Comparison of ENCODE assay signal across 25 cellular contexts in genomic region chr18:44047585-44047984, GRCh38.
"Had no signal": no experiment of that assay in that cellular context is flagged by ENCODE, and none has a peak within 500 bp of the region (broad histone marks: within the 10 kb centered on the region; RNA-seq: fewer than 3 reads in every experiment).

No MANE protein-coding gene starts in this region.

- H3K27ac ChIP-seq: KMS-11, Peyer's patch, SJSA1 had no signal

- H3K9me3 ChIP-seq: Peyer's patch, SJSA1 had no signal

- H3K4me3 ChIP-seq: Peyer's patch, SJSA1 had no signal

- ATAC-seq: activated CD8-positive, alpha-beta T cell treated with anti-CD3 and anti-CD28 coated beads, Interleukin-2, amount 10 ng/mL, durations not matched to agents 7 days and 5 days had no signal

- H3K9ac ChIP-seq: KMS-11 had no signal

- H3K4me1 ChIP-seq: Peyer's patch, SJSA1 had no signal

- H3K36me3 ChIP-seq: Peyer's patch, SJSA1 had no signal

- H3K27me3 ChIP-seq: Peyer's patch, SJSA1 had no signal

- DNase-seq: activated CD4-positive, alpha-beta T cell treated with anti-CD3 and anti-CD28 coated beads, Interleukin-2, amount 10 ng/mL, durations not matched to agents 24 days and 14 days; activated CD4-positive, alpha-beta T cell treated with anti-CD3 and anti-CD28 coated beads, Interleukin-2, amount 50 U/mL, for 48 hours; activated CD8-positive, alpha-beta T cell treated with anti-CD3 and anti-CD28 coated beads, Interleukin-2, amount 10 ng/mL, durations not matched to agents 7 days and 5 days; activated gamma-delta T cell; activated naive CD4-positive, alpha-beta T cell treated with Interleukin-2 at 50 U/mL for 16 hours; activated naive CD8-positive, alpha-beta T cell treated with anti-CD3 and anti-CD28 coated beads, Interleukin-2, amount 10 ng/mL, durations not matched to agents 7 days and 5 days; activated T-cell treated with anti-CD3 and anti-CD28 coated beads, Interleukin-2, amount 50 U/mL, for 24 hours; amygdala; caudate nucleus; cerebellar nuclear complex; NCI-H1105; NCI-H1417 treated with DMSO at 0.1 percent for 48 hours; NCI-H187 treated with DMSO at 0.1 percent for 48 hours; NCI-H2081; NCI-H2171 treated with DMSO at 0.1 percent for 48 hours; NCI-H2227 treated with DMSO at 0.1 percent for 48 hours; NCI-H446; NCI-H524; NCI-H69; NCI-H82; Peyer's patch; RPMI8226; SHP77 treated with DMSO at 0.1 percent for 48 hours had no signal

- H3K4me2 ChIP-seq: KMS-11 had no signal
